ENCODE assay signal across 15 cellular contexts in the genomic region with DNA sequence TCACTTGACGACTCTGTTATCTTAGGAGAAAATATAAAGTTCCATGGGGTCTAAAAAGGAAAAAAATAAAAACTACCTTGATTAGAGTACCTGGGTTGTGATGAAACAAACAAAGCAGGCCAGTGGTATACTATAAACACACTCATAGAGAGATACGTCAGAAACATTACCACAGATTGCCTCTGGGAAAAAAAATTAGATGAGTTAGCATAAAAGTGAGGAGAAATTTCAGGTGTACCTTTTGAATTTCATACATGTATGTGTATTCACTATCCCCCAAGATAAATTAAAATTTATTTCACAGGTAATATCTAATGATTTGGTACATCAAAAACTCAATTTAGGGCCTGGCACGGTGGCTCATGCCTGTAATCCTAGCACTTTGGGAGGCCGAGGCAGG. TPM values are rescaled to one million over a fixed set of nuclear protein-coding genes. Genes with fewer than 3 reads are reported as not detected.
DNase-seq lines count a peak whose midpoint lies in the region; ATAC-seq, FAIRE-seq and TF ChIP-seq lines count a peak whose summit lies in the region.
"Had no signal": no experiment of that assay in that cellular context is flagged by ENCODE, and none has a peak within 500 bp of the region (broad histone marks: within the 10 kb centered on the region; RNA-seq: fewer than 3 reads in every experiment).

No MANE protein-coding gene starts in this region.

- DNase-seq in activated CD4-positive, alpha-beta T cell treated with anti-CD3 and anti-CD28 coated beads for 36 hours = no peak
- no peak for DNase-seq in activated CD4-positive, alpha-beta T cell treated with anti-CD3 and anti-CD28 coated beads, Interleukin-2, amount 50 U/mL, for 1 hour
- no peak for DNase-seq in HepG2 (ENCODE audit: low spot score)
- no peak for DNase-seq in right lobe of liver
- DNase-seq in H1 (ENCODE audit: low read depth in 1 of 2, low spot score in 2 of 2) = no peak
- DNase-seq in mesenteric fat pad (ENCODE audit: low spot score) = no peak
- no peak for DNase-seq in activated T-cell treated with anti-CD3 and anti-CD28 coated beads for 4 hours
- DNase-seq: AML-193, DMS53, GM23248, H7 had no signal

- peaks cover 8% of the 10 kb centered on the region for H3K79me1 ChIP-seq in H1 (ENCODE audit: low read depth, low read length)

- H3K4me3 Mint-ChIP-seq in activated CD4-positive, alpha-beta T cell treated with anti-CD3 and anti-CD28 coated beads for 36 hours = no peak overlapping the region
- H3K4me3 Mint-ChIP-seq: IgD-negative memory B cell had no signal

- H3K18ac ChIP-seq in H1 (ENCODE audit: extremely low read depth, low read length) = no peak overlapping the region

- FAIRE-seq in HepG2 (lab: Jason Lieb, UNC) (no peak), H1 (lab: Jason Lieb, UNC) (no peak)

- no peaks in the 10 kb centered on the region for H3K27me3 Mint-ChIP-seq in activated CD4-positive, alpha-beta T cell treated with anti-CD3 and anti-CD28 coated beads for 36 hours

- H3K4me2 ChIP-seq in HepG2 (ENCODE audit: low read depth, low read length) (no peak overlapping the region), H1 (ENCODE audit: insufficient read depth in 1 of 2, low read depth in 2 of 2, low read length in 2 of 2) (no peak overlapping the region)
- H3K4me2 ChIP-seq: BLaER1 had no signal

- H3K4me1 ChIP-seq in HepG2 (ENCODE audit: insufficient read depth, low read length) (peaks cover 29% of the 10 kb centered on the region), right lobe of liver (peaks cover 0 to 27% (median 2%) of the 10 kb centered on the region in 4 donors), H1 (replicated peaks in 1 of 4; ENCODE audit: control insufficient read depth in 3 of 4, insufficient read depth in 4 of 4, low read length in 3 of 4) (no peaks in the 10 kb centered on the region)
- H3K4me1 ChIP-seq: BLaER1 had no signal

- TF ChIP-seq EP300 in HepG2 (IDR thresholded peaks at IDR 0.05; ENCODE audit: low read depth in 2 of 2, low read length in 2 of 2) (no peak), HepG2 (CRISPR knock-in tag; IDR thresholded peaks at IDR 0.05; ENCODE audit: borderline replicate concordance) (no peak), H1 (IDR thresholded peaks at IDR 0.05; ENCODE audit: borderline replicate concordance in 1 of 2, low read depth in 2 of 2, low read length in 2 of 2) (no peak)

- no TSS peak for BruUV-seq in HepG2 (replicated peaks; lab: Mats Ljungman, UMichigan)

- no peak overlapping the region for H3K14ac ChIP-seq in H1 (ENCODE audit: insufficient read length)

- H2BK20ac ChIP-seq in H1 (ENCODE audit: low read length) = no peak overlapping the region

- POLR2A ChIA-PET in activated CD4-positive, alpha-beta T cell treated with anti-CD3 and anti-CD28 coated beads for 36 hours (lab: Charles Lee) = interaction anchor here (0.7 to 1.0 kb wide), 3 partner anchors 9 to 83 kb away, joined by 3 to 6 read pairs (median 5); no protein-coding TSS in a partner anchor
- POLR2A ChIA-PET in HepG2 (lab: Yijun Ruan, JAX) (no interaction called here), H1 (lab: Charles Lee; ENCODE audit: partially characterized antibody) (interaction anchor here (0.6 to 1.5 kb wide), 3 partner anchors 10 to 37 kb away, joined by 3 to 4 read pairs (median 3); partner anchors contain the start of gene WDR33)

- no peaks in the 10 kb centered on the region for H3K9me3 Mint-ChIP-seq in activated CD4-positive, alpha-beta T cell treated with anti-CD3 and anti-CD28 coated beads for 36 hours (ENCODE audit: low read depth)
- H3K9me3 Mint-ChIP-seq: IgD-negative memory B cell had no signal

- H3K4me3 ChIP-seq in HepG2 (replicated peaks in 1 of 3; ENCODE audit: insufficient read depth in 1 of 3, low read depth in 2 of 3, low read length in 3 of 3) = no peak overlapping the region
- H3K4me3 ChIP-seq in right lobe of liver = no peak overlapping the region
- no peak overlapping the region for H3K4me3 ChIP-seq in H1 (ENCODE audit: extremely low read depth in 1 of 4, insufficient read depth in 2 of 4, low read depth in 3 of 4, low read length in 4 of 4)
- H3K4me3 ChIP-seq: BLaER1, GM23248 had no signal

- no peaks in the 10 kb centered on the region for H3K27me3 ChIP-seq in HepG2 (ENCODE audit: control insufficient read depth in 1 of 2, insufficient read depth in 2 of 2, low read length in 2 of 2)
- H3K27me3 ChIP-seq in right lobe of liver = no peaks in the 10 kb centered on the region
- no peaks in the 10 kb centered on the region for H3K27me3 ChIP-seq in H1 (replicated peaks in 1 of 4; ENCODE audit: control insufficient read depth in 3 of 4, extremely low read depth in 1 of 4, insufficient read depth in 3 of 4, low read length in 3 of 4)
- H3K27me3 ChIP-seq: BLaER1 had no signal

- no peak overlapping the region for H3K56ac ChIP-seq in H1 (replicated peaks; ENCODE audit: insufficient read length, low read depth, low read length)

- H2AK5ac ChIP-seq in H1 (ENCODE audit: low read depth, low read length) = no peak overlapping the region

- H3K4me1 Mint-ChIP-seq in activated CD4-positive, alpha-beta T cell treated with anti-CD3 and anti-CD28 coated beads for 36 hours = peaks cover 46% of the 10 kb centered on the region

- H4K20me1 ChIP-seq in HepG2 (ENCODE audit: insufficient read depth, low read length) = peaks cover 69% of the 10 kb centered on the region
- H4K20me1 ChIP-seq in H1 (replicated peaks in 1 of 2; ENCODE audit: control insufficient read depth in 1 of 2, insufficient read depth in 2 of 2, low read length in 2 of 2) = peaks cover 0 to 4% of the 10 kb centered on the region in 2 experiments

- peaks cover 32% of the 10 kb centered on the region for H3K36me3 Mint-ChIP-seq in activated CD4-positive, alpha-beta T cell treated with anti-CD3 and anti-CD28 coated beads for 36 hours (ENCODE audit: low read depth)

- WGBS in HepG2 (ENCODE audit: low lambda C conversion rate) = 96% methylated on average over 4 of the region's 4 CpGs
- WGBS in right lobe of liver (ENCODE audit: insufficient coverage, low coverage, low lambda C conversion rate, missing lambda C conversion rate) = 87% methylated on average over 4 of the region's 4 CpGs
- WGBS in H1 (ENCODE audit: extremely low coverage in 1 of 2, insufficient coverage in 1 of 2, insufficient read length in 1 of 2, insufficient replicate concordance in 2 of 2, low coverage in 1 of 2, low lambda C conversion rate in 2 of 2, missing lambda C conversion rate in 1 of 2), 2 experiments = 94% methylated on average over 4 of the region's 4 CpGs; no CpG with 5 or more reads in 1 of the 2 experiments

- H2BK12ac ChIP-seq in H1 (ENCODE audit: low read depth, low read length) = no peak overlapping the region

- no peak overlapping the region for H2BK15ac ChIP-seq in H1 (ENCODE audit: low read length)

- no peak overlapping the region for H3K27ac ChIP-seq in HepG2 (ENCODE audit: extremely low read length, insufficient read depth, low read length)
- no peak overlapping the region for H3K27ac ChIP-seq in right lobe of liver
- no peak overlapping the region for H3K27ac ChIP-seq in H1 (ENCODE audit: low read depth, low read length)
- H3K27ac ChIP-seq: 22Rv1, BLaER1, GM23248 had no signal

- CTCF ChIA-PET in activated CD4-positive, alpha-beta T cell treated with anti-CD3 and anti-CD28 coated beads for 36 hours (lab: Charles Lee) = interaction anchor here (1.0 to 1.7 kb wide), 3 partner anchors 8 to 27 kb away, joined by 3 to 5 read pairs (median 4); no protein-coding TSS in a partner anchor
- CTCF ChIA-PET in HepG2 (lab: Yijun Ruan, JAX; ENCODE audit: low intra/inter-chr PET ratio, low total read pairs) = no interaction called here
- CTCF ChIA-PET in H1 (lab: Charles Lee; ENCODE audit: partially characterized antibody) = interaction anchor here (1.1 to 1.2 kb wide), 2 partner anchors 11 to 361 kb away, joined by 3 to 4 read pairs; no protein-coding TSS in a partner anchor

- no peak overlapping the region for H4K5ac ChIP-seq in H1 (ENCODE audit: insufficient read length, low read depth, low read length)

- H3K9ac ChIP-seq in HepG2 (ENCODE audit: insufficient read depth, low read depth, low read length) (no peak overlapping the region), H1 (replicated peaks in 1 of 4; ENCODE audit: extremely low read depth in 1 of 4, low read depth in 3 of 4, low read length in 3 of 4) (no peak overlapping the region)
- H3K9ac ChIP-seq: BLaER1, GM23248 had no signal

- no peak overlapping the region for H4K8ac ChIP-seq in H1 (ENCODE audit: extremely low read depth, insufficient read depth, low read length)

- ATAC-seq in activated CD4-positive, alpha-beta T cell treated with anti-CD3 and anti-CD28 coated beads for 36 hours = no peak
- no peak for ATAC-seq in HepG2
- ATAC-seq in right lobe of liver = no peak
- ATAC-seq in GM21723 (IDR thresholded peaks at IDR 0.05; ENCODE audit: unreplicated experiment) = no peak

- in situ Hi-C loops in HepG2 (cut with HindIII; ENCODE audit: extremely low pct_ligation_motif_present, low pct_unique_long_range_greater_than_20kb) = no loop called here

- no peak for TF ChIP-seq CTCF in HepG2 (CRISPR knock-in tag; IDR thresholded peaks at IDR 0.05)
- no peak for TF ChIP-seq CTCF in right lobe of liver (IDR thresholded peaks at IDR 0.05)
- TF ChIP-seq CTCF in H1 (IDR thresholded peaks at IDR 0.05; ENCODE audit: control extremely low read depth in 1 of 3, insufficient read depth in 1 of 3, low read depth in 1 of 3, low read length in 3 of 3) = no peak

- H2AFZ ChIP-seq in HepG2 (ENCODE audit: low read length) (no peak overlapping the region), H1 (ENCODE audit: low read length) (no peak overlapping the region)
- H2AFZ ChIP-seq: GM23248 had no signal

- H3K27ac Mint-ChIP-seq in activated CD4-positive, alpha-beta T cell treated with anti-CD3 and anti-CD28 coated beads for 36 hours = peak overlapping the region; percentile 24

- no peak overlapping the region for H4K91ac ChIP-seq in H1 (replicated peaks; ENCODE audit: insufficient read length, low read length)

- H2BK120ac ChIP-seq in H1 (replicated peaks; ENCODE audit: low read depth, low read length) = no peak overlapping the region

- H3K23me2 ChIP-seq in H1 (ENCODE audit: low read depth, low read length) = no peaks in the 10 kb centered on the region

- no peak overlapping the region for H3K23ac ChIP-seq in H1 (ENCODE audit: insufficient read length)

- no peak overlapping the region for H2BK5ac ChIP-seq in H1 (ENCODE audit: low read depth, low read length)

- intact Hi-C loops in activated CD4-positive, alpha-beta T cell treated with anti-CD3 and anti-CD28 coated beads for 36 hours (cut with DNase I, micrococcal nuclease) = loop anchor here in 1 of 2 experiments (1.0 kb wide), 1 partner anchor 44 kb away; no protein-coding TSS in a partner anchor
- intact Hi-C loops in HepG2 (cut with micrococcal nuclease; ENCODE audit: unreplicated experiment) = no loop called here
- intact Hi-C loops in right lobe of liver (cut with DNase I) = no loop called here

- H3K36me3 ChIP-seq in HepG2 (replicated peaks in 1 of 2; ENCODE audit: control insufficient read depth in 1 of 2, insufficient read depth in 2 of 2, low read length in 2 of 2) (peaks cover 4 to 32% of the 10 kb centered on the region in 2 experiments; a peak in 2 of 5 replicates), right lobe of liver (no peaks in the 10 kb centered on the region), H1 (ENCODE audit: control insufficient read depth in 2 of 4, insufficient read depth in 4 of 4, low read length in 3 of 4) (peaks cover 0 to 5% (median 1%) of the 10 kb centered on the region in 4 experiments; a peak in 2 of 8 replicates)

- TF ChIP-seq POLR2A in HepG2 (IDR thresholded peaks at IDR 0.05; ENCODE audit: insufficient read depth in 1 of 2, low read depth in 2 of 2, low read length in 2 of 2) (no peak), right lobe of liver (IDR thresholded peaks at IDR 0.05) (no peak), H1 (IDR thresholded peaks at IDR 0.05; ENCODE audit: control extremely low read depth in 1 of 2, low read depth in 2 of 2, low read length in 2 of 2) (no peak)

- TF ChIP-seq RAD21 in HepG2 (CRISPR knock-in tag; IDR thresholded peaks at IDR 0.05) (no peak), H1 (IDR thresholded peaks at IDR 0.05 in 1 of 2, conservative IDR thresholded peaks at IDR 0.05 in 1 of 2; ENCODE audit: low read depth in 2 of 2, low read length in 2 of 2) (no peak)

- H3K79me2 ChIP-seq in HepG2 (ENCODE audit: insufficient read depth, low read length) (peaks cover 80% of the 10 kb centered on the region), H1 (ENCODE audit: control insufficient read depth in 1 of 2, insufficient read depth in 2 of 2, low read length in 2 of 2) (peaks cover 13 to 75% of the 10 kb centered on the region in 2 experiments)

- H3K9me3 ChIP-seq in HepG2 (ENCODE audit: low read length) (no peaks in the 10 kb centered on the region), right lobe of liver (no peaks in the 10 kb centered on the region), H1 (ENCODE audit: insufficient read depth in 2 of 2, low read depth in 1 of 2, low read length in 1 of 2) (0 out of 4 replicates have a peak, but pooled peaks cover 2 to 5% of the 10 kb centered on the region in 2 experiments)

- no peak overlapping the region for H3K4ac ChIP-seq in H1 (replicated peaks; ENCODE audit: insufficient read length, low read depth, low read length)

RNA-seq across cellular contexts. Expression of gene WDR33, which starts 18.2 kb away (rescaled TPM):
- total RNA-seq in activated CD4-positive, alpha-beta T cell treated with anti-CD3 and anti-CD28 coated beads for 36 hours = 10 to 100 TPM; 58.6 to 76.3 TPM
- 78.2 and 125 TPM in 2 replicates for total RNA-seq in HepG2 (2016; rRNA removed; fragmentation: Illumina TruSeq; extraction: Trizol)
- total RNA-seq in HepG2 (2016; cell fraction: cytosol; rRNA removed; fragmentation: Illumina TruSeq; extraction: Trizol; ENCODE audit: low read depth) = 29.3 and 31.3 TPM in 2 replicates
- total RNA-seq in HepG2 (2016; cell fraction: insoluble cytoplasmic fraction; rRNA removed; fragmentation: Illumina TruSeq; extraction: Trizol) = 75.2 and 121 TPM in 2 replicates
- 44.0 and 44.1 TPM in 2 replicates for total RNA-seq in HepG2 (2016; cell fraction: membrane; rRNA removed; fragmentation: Illumina TruSeq; extraction: Trizol)
- 116 and 120 TPM in 2 replicates for total RNA-seq in HepG2 (2016; cell fraction: nucleus; rRNA removed; fragmentation: Illumina TruSeq; extraction: Trizol)
- polyA plus RNA-seq in HepG2 (2011; rRNA removed) = 44.5 and 54.9 TPM in 2 replicates
- 21.2 and 32.4 TPM in 2 replicates for polyA plus RNA-seq in HepG2 (2011; cell fraction: cytosol; rRNA removed)
- 28.0 and 34.3 TPM in 2 replicates for polyA plus RNA-seq in HepG2 (2011; cell fraction: nucleus; rRNA removed)
- 37.7 and 54.6 TPM in 2 replicates for polyA plus RNA-seq in HepG2 (2012)
- polyA plus RNA-seq in HepG2 (2016; cell fraction: cytosol; fragmentation: Illumina TruSeq; extraction: Trizol; ENCODE audit: low read depth) = 19.8 and 20.7 TPM in 2 replicates
- polyA plus RNA-seq in HepG2 (2016; cell fraction: insoluble cytoplasmic fraction; fragmentation: Illumina TruSeq; extraction: Trizol; ENCODE audit: low read depth) = 83.7 and 90.3 TPM in 2 replicates
- polyA plus RNA-seq in HepG2 (2016; cell fraction: membrane; fragmentation: Illumina TruSeq; extraction: Trizol; ENCODE audit: low read depth) = 26.7 and 27.0 TPM in 2 replicates
- 48.5 and 54.4 TPM in 2 replicates for polyA plus RNA-seq in HepG2 (2016; cell fraction: nucleus; fragmentation: Illumina TruSeq; extraction: Trizol; ENCODE audit: insufficient read depth, low read depth)
- polyA minus RNA-seq in HepG2 (2011; rRNA and poly(A)+ RNA removed; ENCODE audit: low replicate concordance) = 27.8 and 38.2 TPM in 2 replicates
- 44.9 and 48.5 TPM in 2 replicates for polyA minus RNA-seq in HepG2 (2011; cell fraction: cytosol; rRNA and poly(A)+ RNA removed)
- polyA minus RNA-seq in HepG2 (2011; cell fraction: nucleus; rRNA and poly(A)+ RNA removed) = 188 and 197 TPM in 2 replicates
- 10 to 100 TPM; 15.6 to 38.3 (median 28.0) TPM for total RNA-seq in right lobe of liver
- 82.7 and 84.6 TPM in 2 replicates for total RNA-seq in H1 (2021; fragmentation: NEBNext Ultra II Directional; extraction: Animal tissue kit (Norgen Biotek cat#: 25700))
- 12.7 and 18.1 TPM in 2 replicates for polyA plus RNA-seq in H1 (2011; rRNA removed)
- polyA plus RNA-seq in H1 (2011; cell fraction: cytosol; rRNA removed) = 22.6 TPM
- 15.0 TPM for polyA plus RNA-seq in H1 (2011; cell fraction: nucleus; rRNA removed)
- polyA plus RNA-seq in H1 (2012, experiment 1 of 2) = 25.1 to 36.9 TPM (median 30.0 TPM) in 4 replicates
- 6.4 TPM for polyA plus RNA-seq in H1 (2012, experiment 2 of 2)
- 23.5 TPM for polyA plus RNA-seq in H1 (2013, experiment 1 of 2)
- 28.3 TPM for polyA plus RNA-seq in H1 (2013, experiment 2 of 2)
- polyA minus RNA-seq in H1 (2011; rRNA and poly(A)+ RNA removed) = 85.4 and 137 TPM in 2 replicates
- polyA minus RNA-seq in H1 (2011; cell fraction: cytosol; rRNA and poly(A)+ RNA removed) = 36.5 TPM
- 79.7 TPM for polyA minus RNA-seq in H1 (2011; cell fraction: nucleus; rRNA and poly(A)+ RNA removed)
- total RNA-seq in mesenteric fat pad = 53.7 TPM
